ENCODE assay signal across 8 cellular contexts in the genomic region with DNA sequence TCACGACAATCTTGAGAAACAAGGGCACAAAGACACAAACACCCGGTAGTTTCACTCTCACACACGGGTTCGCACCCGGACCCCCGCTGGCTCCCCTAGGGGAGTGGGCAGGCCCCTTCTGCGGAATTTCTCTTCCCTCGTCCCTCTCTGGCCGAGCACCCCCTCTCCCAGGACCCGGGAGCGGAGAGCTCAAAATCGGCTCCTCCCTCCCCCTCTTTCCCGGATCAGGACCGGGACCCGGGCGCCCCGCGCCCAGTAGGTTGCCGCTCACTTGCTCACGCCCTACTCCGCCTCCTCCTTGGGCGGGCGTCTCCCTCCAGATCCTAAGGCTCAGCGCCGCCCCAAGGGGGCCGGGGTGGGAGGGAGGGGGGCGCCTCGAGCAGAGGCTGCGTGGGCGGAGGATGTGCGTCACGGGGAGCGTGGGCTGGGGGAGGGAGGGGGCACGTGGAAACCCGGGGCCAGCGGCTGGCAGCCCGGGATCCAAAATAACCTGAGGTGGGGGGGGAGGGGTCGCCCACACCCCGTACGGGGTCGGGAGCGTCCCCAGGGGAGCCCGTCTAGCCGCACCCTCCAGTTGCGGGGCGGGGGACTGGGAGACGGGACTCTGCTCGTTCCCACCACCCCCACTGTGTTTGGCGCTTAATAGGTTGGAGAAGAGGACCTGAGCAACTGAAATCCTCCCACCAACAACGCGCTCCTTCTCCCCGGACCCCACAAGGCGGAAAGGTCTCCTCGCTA. TPM values are rescaled to one million over a fixed set of nuclear protein-coding genes. Genes with fewer than 3 reads are reported as not detected.
A peak's percentile ranks its signal among the peaks of the same experiment; 100 is the strongest.
DNase-seq lines count a peak whose midpoint lies in the region; ATAC-seq and TF ChIP-seq lines count a peak whose summit lies in the region.

No MANE protein-coding gene starts in this region.

- H3K4me1 ChIP-seq in effector memory CD4-positive, alpha-beta T cell (ENCODE audit: control insufficient read depth, insufficient read depth, low read length, poor library complexity, severe bottlenecking), result peaks cover 23% of the 10 kb centered on the region
- peaks cover 4% of the 10 kb centered on the region for H3K4me1 ChIP-seq in mesendoderm (ENCODE audit: control insufficient read depth, low read depth, low read length)

- peaks cover 8% of the 10 kb centered on the region for H3K79me2 ChIP-seq in mesendoderm (ENCODE audit: control insufficient read depth, insufficient read depth, low read length)

- peak overlapping the region; percentile 97 for H3K27ac ChIP-seq in effector memory CD4-positive, alpha-beta T cell (ENCODE audit: insufficient read depth, low read length, poor library complexity, severe bottlenecking)
- H3K27ac ChIP-seq in mesendoderm (ENCODE audit: low read depth, low read length), result peak overlapping the region; percentile 97

- peak overlapping the region; percentile 92 for H3K56ac ChIP-seq in mesendoderm (ENCODE audit: low read length)

- peak overlapping the region; percentile 95 for H3K9ac ChIP-seq in mesendoderm (ENCODE audit: low read length)

- DNase-seq in NCI-H526 (lab: John Stamatoyannopoulos, UW), result peak; percentile 43 to 63
- DNase-seq in activated CD8-positive, alpha-beta memory T cell treated with anti-CD3 and anti-CD28 coated beads for 24 hours, result peak; percentile 97
- peak; percentile 87 for DNase-seq in effector memory CD4-positive, alpha-beta T cell
- peak; percentile 84 for DNase-seq in mesendoderm
- DNase-seq in stimulated activated CD8-positive, alpha-beta memory T cell treated with anti-CD3 and anti-CD28 coated beads, Interleukin-12 subunit alpha, Interleukin-12 subunit beta, amount 100 ng/mL, for 4 hours (ENCODE audit: low read depth), result peak; percentile 96
- DNase-seq in HuH-7 (ENCODE audit: low spot score), result no peak

- H2BK120ac ChIP-seq in mesendoderm (ENCODE audit: low read depth, low read length), result peak overlapping the region; percentile 97

- ATAC-seq in HG02852 (IDR thresholded peaks at IDR 0.05; ENCODE audit: unreplicated experiment), result peak; percentile 29

- peak overlapping the region; percentile 97 for H3K23ac ChIP-seq in mesendoderm (ENCODE audit: low read length)

- H4K8ac ChIP-seq in mesendoderm (ENCODE audit: low read depth, low read length), result peak overlapping the region; percentile 67

- peaks cover 3% of the 10 kb centered on the region for H3K36me3 ChIP-seq in effector memory CD4-positive, alpha-beta T cell (ENCODE audit: control insufficient read depth, insufficient read depth, low read length)
- peaks cover 3% of the 10 kb centered on the region for H3K36me3 ChIP-seq in mesendoderm (ENCODE audit: control insufficient read depth, insufficient read depth, low read length)

- H3K4me2 ChIP-seq in mesendoderm (ENCODE audit: low read length), result peak overlapping the region; percentile 86

- H3K9me3 ChIP-seq in effector memory CD4-positive, alpha-beta T cell (ENCODE audit: control insufficient read depth, low read length), result no peaks in the 10 kb centered on the region

- peak overlapping the region; percentile 47 for H2BK15ac ChIP-seq in mesendoderm (replicated peaks; ENCODE audit: low read depth)

- H4K5ac ChIP-seq in mesendoderm (ENCODE audit: low read length), result no peak overlapping the region

- peak overlapping the region; percentile 93 for H2BK5ac ChIP-seq in mesendoderm (ENCODE audit: low read length)

- no peaks in the 10 kb centered on the region for H3K27me3 ChIP-seq in effector memory CD4-positive, alpha-beta T cell (replicated peaks; ENCODE audit: control insufficient read depth, insufficient read depth, low read length, poor library complexity, severe bottlenecking)
- no peaks in the 10 kb centered on the region for H3K27me3 ChIP-seq in mesendoderm (ENCODE audit: insufficient read depth, low read length, poor library complexity)

- peaks cover 6% of the 10 kb centered on the region for H3K79me1 ChIP-seq in mesendoderm (ENCODE audit: low read length)

- H2AK5ac ChIP-seq in mesendoderm (ENCODE audit: low read length), result no peak overlapping the region

- peak overlapping the region; percentile 95 for H3K4ac ChIP-seq in mesendoderm (ENCODE audit: low read depth, low read length)

- TF ChIP-seq POLR2A in GM15510 (IDR thresholded peaks at IDR 0.05; ENCODE audit: borderline replicate concordance, extremely low read depth, insufficient read length), result peak; percentile 65

- no CpG with 5 or more reads among the region's 54 CpGs for WGBS in mesendoderm (ENCODE audit: extremely low coverage, insufficient coverage, low lambda C conversion rate)

- peak overlapping the region; percentile 95 for H3K18ac ChIP-seq in mesendoderm (ENCODE audit: low read length)

- peak overlapping the region; percentile 84 for H3K4me3 ChIP-seq in effector memory CD4-positive, alpha-beta T cell (ENCODE audit: insufficient read depth, low read depth, low read length, poor library complexity, severe bottlenecking)
- peak overlapping the region; percentile 72 for H3K4me3 ChIP-seq in mesendoderm (ENCODE audit: low read length)

RNA-seq across cellular contexts. Expression of gene NAB2, which starts 1.8 kb away (rescaled TPM):
- 10.0 TPM for polyA plus RNA-seq in mesendoderm (2013, experiment 1 of 2)
- 9.5 TPM for polyA plus RNA-seq in mesendoderm (2013, experiment 2 of 2)

RNA-seq across cellular contexts. Expression of gene NEMP1, which starts 8.5 kb away (rescaled TPM):
- 14.8 TPM for polyA plus RNA-seq in mesendoderm (2013, experiment 1 of 2)
- polyA plus RNA-seq in mesendoderm (2013, experiment 2 of 2), result 14.9 TPM

RNA-seq across cellular contexts. Expression of gene STAT6, which starts 24.0 kb away (rescaled TPM):
- polyA plus RNA-seq in mesendoderm (2013, experiment 1 of 2), result 22.6 TPM
- 22.2 TPM for polyA plus RNA-seq in mesendoderm (2013, experiment 2 of 2)

RNA-seq across cellular contexts. Expression of gene MYO1A, which starts 37.2 kb away (rescaled TPM):
- polyA plus RNA-seq in mesendoderm (2013, experiment 1 of 2), result 0.07 TPM
- polyA plus RNA-seq in mesendoderm (2013, experiment 2 of 2), result 0.07 TPM

RNA-seq across cellular contexts. Expression of gene LRP1, which starts 41.2 kb away (rescaled TPM):
- polyA plus RNA-seq in mesendoderm (2013, experiment 1 of 2), result 16.1 TPM
- 15.2 TPM for polyA plus RNA-seq in mesendoderm (2013, experiment 2 of 2)
